8 cellular contexts compared by ENCODE assay signal in the genomic region with DNA sequence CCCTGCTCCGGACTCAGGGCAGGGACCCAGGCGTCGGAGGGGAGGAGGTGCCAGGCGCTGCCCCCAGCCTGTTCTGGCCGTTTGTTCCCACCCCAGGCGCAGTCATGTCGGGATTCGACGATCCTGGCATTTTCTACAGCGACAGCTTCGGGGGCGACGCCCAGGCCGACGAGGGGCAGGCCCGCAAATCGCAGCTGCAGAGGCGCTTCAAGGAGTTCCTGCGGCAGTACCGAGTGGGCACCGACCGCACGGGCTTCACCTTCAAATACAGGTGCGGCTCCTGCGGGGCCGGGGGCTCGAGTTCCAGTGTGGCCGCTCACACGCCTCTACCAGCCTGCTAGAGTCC. TPM values are rescaled to one million over a fixed set of nuclear protein-coding genes. Genes with fewer than 3 reads are reported as not detected.
DNase-seq lines count a peak whose midpoint lies in the region; ATAC-seq, FAIRE-seq and TF ChIP-seq lines count a peak whose summit lies in the region.

No MANE protein-coding gene starts in this region.

- DNase-seq in heart right ventricle, result no peak
- no peak for DNase-seq in cardiac septum (ENCODE audit: low spot score)
- DNase-seq in MM.1S, result peak; percentile 40
- DNase-seq in MCF 10A (ENCODE audit: unreplicated experiment), result no peak
- DNase-seq in lung (ENCODE audit: low spot score), result no peak
- no peak for DNase-seq in HTR-8/SVneo (ENCODE audit: insufficient read length, low spot score)

- FAIRE-seq in HTR-8/SVneo (lab: Jason Lieb, UNC), result no peak

- CTCF ChIA-PET in MCF 10A (lab: Yijun Ruan, JAX), result no interaction called here

- TF ChIP-seq CTCF in heart right ventricle (IDR thresholded peaks at IDR 0.05), result no peak
- TF ChIP-seq CTCF in MM.1S (IDR thresholded peaks at IDR 0.05; ENCODE audit: low read length), result no peak
- TF ChIP-seq CTCF in MCF 10A (IDR thresholded peaks at IDR 0.05; ENCODE audit: unreplicated experiment), result no peak
- no peak for TF ChIP-seq CTCF in lung (IDR thresholded peaks at IDR 0.05; ENCODE audit: control extremely low read depth, extremely low read depth)

- ATAC-seq in heart right ventricle (peak in 3 of 8 donors; percentile 2 to 9 (median 5)), lung (ENCODE audit: insufficient read depth, low FRiP score) (no peak), HG03139 (IDR thresholded peaks at IDR 0.05; ENCODE audit: unreplicated experiment) (no peak)

- no peaks in the 10 kb centered on the region for H3K27me3 Mint-ChIP-seq in MCF 10A (ENCODE audit: insufficient read depth, unreplicated experiment)

- no peaks in the 10 kb centered on the region for H3K9me3 Mint-ChIP-seq in MCF 10A (ENCODE audit: unreplicated experiment)

- H3F3A ChIP-seq in MM.1S (ENCODE audit: insufficient read depth, low read length), result no peaks in the 10 kb centered on the region

- intact Hi-C loops in heart right ventricle (cut with DNase I), result loop anchor here in 1 of 10 donors (10.0 kb wide), 1 partner anchor 46 kb away; no protein-coding TSS in a partner anchor
- intact Hi-C loops in cardiac septum (cut with DNase I), result no loop called here
- intact Hi-C loops in MCF 10A (cut with micrococcal nuclease), result no loop called here

- peak overlapping the region; percentile 90 for H3K27ac Mint-ChIP-seq in MCF 10A (ENCODE audit: low read depth, unreplicated experiment)

- H3K4me1 ChIP-seq in heart right ventricle, result peaks cover 0 to 40% (median 11%) of the 10 kb centered on the region in 9 donors
- H3K4me1 ChIP-seq in MM.1S (ENCODE audit: low read length), result peaks cover 7% of the 10 kb centered on the region
- peaks cover 3 to 5% of the 10 kb centered on the region in 2 donors for H3K4me1 ChIP-seq in lung (ENCODE audit: control insufficient read depth in 2 of 2, insufficient read depth in 2 of 2, low read length in 2 of 2)
- peaks cover 16% of the 10 kb centered on the region for H3K4me1 ChIP-seq in thymus (ENCODE audit: control insufficient read depth, insufficient read depth, low read length)

- H2AFZ ChIP-seq in MM.1S (ENCODE audit: low read length), result peak overlapping the region; percentile 64

- peaks cover 34% of the 10 kb centered on the region for H3K36me3 Mint-ChIP-seq in MCF 10A (ENCODE audit: insufficient read depth, unreplicated experiment)

- peak overlapping the region; percentile 96 for H3K9ac ChIP-seq in MM.1S (ENCODE audit: low read length)

- no peaks in the 10 kb centered on the region for H4K20me1 ChIP-seq in MM.1S (ENCODE audit: insufficient read depth, low read length)

- peaks cover 47% of the 10 kb centered on the region for H3K79me2 ChIP-seq in MM.1S (ENCODE audit: low read length)

- peak overlapping the region; percentile 99 for H3K4me3 Mint-ChIP-seq in MCF 10A (ENCODE audit: unreplicated experiment)

- H3K27ac ChIP-seq in heart right ventricle (peak overlapping the region in 7 of 10 donors; percentile 31 to 88 (median 50)), MM.1S (ENCODE audit: low read length) (peak overlapping the region; percentile 42; the same call in 1 of the 2 replicates), lung (ENCODE audit: low read depth in 1 of 2, low read length in 1 of 2) (peak overlapping the region in 1 of 2 donors; percentile 54), thymus (ENCODE audit: low read depth) (peak overlapping the region; percentile 42)

- WGBS in heart right ventricle, 2 donors, result 0 to 1% methylated on average over 29 of the region's 29 CpGs
- WGBS in lung, 2 donors, result 0 to 1% methylated on average over 29 of the region's 29 CpGs
- under 1% methylated on average over 29 of the region's 29 CpGs for WGBS in thymus

- H3K36me3 ChIP-seq in heart right ventricle, result peaks cover 0 to 38% (median 6%) of the 10 kb centered on the region in 9 donors
- H3K36me3 ChIP-seq in MM.1S (replicated peaks; ENCODE audit: insufficient read depth, low read length), result 0 out of 2 replicates have a peak, but pooled peaks cover 2% of the 10 kb centered on the region
- H3K36me3 ChIP-seq in lung (ENCODE audit: control insufficient read depth in 2 of 2, insufficient read depth in 2 of 2, low read length in 2 of 2), result peaks cover 0 to 9% of the 10 kb centered on the region in 2 donors
- H3K36me3 ChIP-seq in thymus (ENCODE audit: control insufficient read depth, insufficient read depth), result peaks cover 22% of the 10 kb centered on the region

- H3K4me2 ChIP-seq in MM.1S (ENCODE audit: low read depth, low read length), result peak overlapping the region; percentile 77

- peaks cover 13% of the 10 kb centered on the region for H3K4me1 Mint-ChIP-seq in MCF 10A (ENCODE audit: insufficient read depth, unreplicated experiment)

- H3K9me3 ChIP-seq in heart right ventricle, result no peaks in the 10 kb centered on the region
- H3K9me3 ChIP-seq in MM.1S (replicated peaks; ENCODE audit: insufficient read depth, low read length), result no peaks in the 10 kb centered on the region
- H3K9me3 ChIP-seq in lung (ENCODE audit: control insufficient read depth in 2 of 2, insufficient read depth in 1 of 2, low read length in 1 of 2), result no peaks in the 10 kb centered on the region
- no peaks in the 10 kb centered on the region for H3K9me3 ChIP-seq in thymus (ENCODE audit: control insufficient read depth)

- H3K27me3 ChIP-seq in heart right ventricle (no peaks in the 10 kb centered on the region), MM.1S (replicated peaks; ENCODE audit: insufficient read depth, low read length) (no peaks in the 10 kb centered on the region), lung (ENCODE audit: control insufficient read depth, insufficient read depth) (no peaks in the 10 kb centered on the region), thymus (ENCODE audit: control insufficient read depth, insufficient read depth) (no peaks in the 10 kb centered on the region)

- no TSS peak for BruUV-seq in MCF 10A (replicated peaks; lab: Mats Ljungman, UMichigan)

- H3K9me2 ChIP-seq in MM.1S (replicated peaks; ENCODE audit: insufficient read depth, low read length), result no peaks in the 10 kb centered on the region

- POLR2A ChIA-PET in MCF 10A (lab: Yijun Ruan, JAX), result interaction anchor here (1.0 kb wide), 1 partner anchor 101 kb away, joined by 4 read pairs; the partner anchor contains the start of gene TOM1

- peak overlapping the region; percentile 70 to 94 (median 80) for H3K4me3 ChIP-seq in heart right ventricle
- peak overlapping the region; percentile 94 for H3K4me3 ChIP-seq in MM.1S (ENCODE audit: low read length)
- H3K4me3 ChIP-seq in lung, result peak overlapping the region; percentile 83
- peak overlapping the region; percentile 94 for H3K4me3 ChIP-seq in thymus (ENCODE audit: low read length)

RNA-seq across cellular contexts. Expression of gene MCM5, which starts 0.4 kb away (rescaled TPM):
- 10 to 100 TPM in 7 of 10 donors, 1 to 10 TPM in 3; 7.0 to 21.4 (median 11.2) TPM for total RNA-seq in heart right ventricle
- 10 to 100 TPM in 1 of 2 donors, 1 to 10 TPM in 1; 5.7 to 15.1 TPM for polyA plus RNA-seq in heart right ventricle
- 9.0 TPM for total RNA-seq in cardiac septum
- 26.2 and 35.0 TPM in 2 replicates for total RNA-seq in MCF 10A (2022)
- 10 to 100 TPM; 31.1 to 43.1 TPM for total RNA-seq in lung
- polyA plus RNA-seq in lung, result 10 to 100 TPM; 17.6 to 20.7 TPM
- polyA plus RNA-seq in thymus, result 27.1 TPM

RNA-seq across cellular contexts. Expression of gene HMOX1, which starts 19.4 kb away (rescaled TPM):
- 10 to 100 TPM in 1 of 10 donors, 1 to 10 TPM in 9; 1.6 to 68.0 (median 4.3) TPM for total RNA-seq in heart right ventricle
- 1 to 10 TPM; 3.5 to 4.9 TPM for polyA plus RNA-seq in heart right ventricle
- 17.3 TPM for total RNA-seq in cardiac septum
- total RNA-seq in MCF 10A (2022), result 1.9 and 2.5 TPM in 2 replicates
- total RNA-seq in lung, result 100 to 1,000 TPM in 1 of 2 donors, 10 to 100 TPM in 1; 59.9 to 151 TPM
- 100 to 1,000 TPM; 120 to 930 TPM for polyA plus RNA-seq in lung
- 119 TPM for polyA plus RNA-seq in thymus
